ENCODE assay signal across 8 cellular contexts in genomic region chr16:8866118-8866883, GRCh38. TPM values are rescaled to one million over a fixed set of nuclear protein-coding genes. Genes with fewer than 3 reads are reported as not detected.
DNase-seq lines count a peak whose midpoint lies in the region; ATAC-seq and TF ChIP-seq lines count a peak whose summit lies in the region.

No MANE protein-coding gene starts in this region.

- no peaks in the 10 kb centered on the region for H3K9me3 Mint-ChIP-seq in activated T-cell treated with anti-CD3 and anti-CD28 coated beads, Interleukin-2, amount 50 U/mL, for 72 hours

- H3K9me3 ChIP-seq in liver (ENCODE audit: control insufficient read depth in 4 of 4, low read length in 3 of 4), result no peaks in the 10 kb centered on the region
- H3K9me3 ChIP-seq in thymus (ENCODE audit: control insufficient read depth), result no peaks in the 10 kb centered on the region

- no peak overlapping the region for H3K27ac Mint-ChIP-seq in activated T-cell treated with anti-CD3 and anti-CD28 coated beads, Interleukin-2, amount 50 U/mL, for 72 hours

- H3K9ac ChIP-seq in liver (ENCODE audit: low read depth in 1 of 2, low read length in 2 of 2), result peak overlapping the region; percentile 86 to 96

- no peak for ATAC-seq in activated T-cell treated with anti-CD3 and anti-CD28 coated beads, Interleukin-2, amount 50 U/mL, for 72 hours (replicated peaks in 1 of 2)
- ATAC-seq in HG02973 (IDR thresholded peaks at IDR 0.05; ENCODE audit: unreplicated experiment) (no peak), HG02970 (IDR thresholded peaks at IDR 0.05; ENCODE audit: low FRiP score, unreplicated experiment) (no peak)

- H3K27ac ChIP-seq in liver (ENCODE audit: low read depth in 1 of 2, low read length in 2 of 2) (peak overlapping the region; percentile 91 to 93), thymus (ENCODE audit: low read depth) (peak overlapping the region; percentile 15)

- TF ChIP-seq CTCF in cardiac fibroblast (IDR thresholded peaks at IDR 0.05; ENCODE audit: low read depth, low read length) (no peak), liver (IDR thresholded peaks at IDR 0.05; ENCODE audit: low read depth, low read length, missing input control) (no peak)

- H3K36me3 ChIP-seq in liver (ENCODE audit: control insufficient read depth in 4 of 4, insufficient read depth in 3 of 4, low read depth in 1 of 4, low read length in 3 of 4), result no peaks in the 10 kb centered on the region
- H3K36me3 ChIP-seq in thymus (ENCODE audit: control insufficient read depth, insufficient read depth), result peaks cover 16% of the 10 kb centered on the region

- H3K36me3 Mint-ChIP-seq in activated T-cell treated with anti-CD3 and anti-CD28 coated beads, Interleukin-2, amount 50 U/mL, for 72 hours (ENCODE audit: insufficient read depth in 2 of 2), result peaks cover 4 to 5% of the 10 kb centered on the region in 2 donors

- DNase-seq in activated T-cell treated with anti-CD3 and anti-CD28 coated beads, Interleukin-2, amount 50 U/mL, for 72 hours, result no peak
- DNase-seq in activated T-cell treated with anti-CD3 and anti-CD28 coated beads, Interleukin-2, amount 50 U/mL, for 1 hour, result no peak
- DNase-seq in cardiac fibroblast (ENCODE audit: low read depth in 2 of 2) (peak in 1 of 2 donors; percentile 75), A172 (ENCODE audit: low spot score) (no peak)

- H3K4me3 ChIP-seq in cardiac fibroblast (replicated peaks in 1 of 2; ENCODE audit: low read depth in 2 of 2, low read length in 2 of 2) (peak overlapping the region; percentile 79 to 81), liver (ENCODE audit: low read depth in 1 of 3, low read length in 3 of 3) (peak overlapping the region; percentile 71 to 95 (median 89)), thymus (ENCODE audit: low read length) (peak overlapping the region; percentile 81)

- 19% methylated on average over 30 of the region's 30 CpGs for WGBS in liver
- 87% methylated on average over 30 of the region's 30 CpGs for WGBS in thymus

- H3K27me3 ChIP-seq in liver (ENCODE audit: control insufficient read depth in 4 of 4, insufficient read depth in 4 of 4, low read length in 3 of 4), result no peaks in the 10 kb centered on the region
- no peaks in the 10 kb centered on the region for H3K27me3 ChIP-seq in thymus (ENCODE audit: control insufficient read depth, insufficient read depth)

- H3K4me3 Mint-ChIP-seq in activated T-cell treated with anti-CD3 and anti-CD28 coated beads, Interleukin-2, amount 50 U/mL, for 72 hours, result peak overlapping the region; percentile 85 to 87

- peaks cover 51% of the 10 kb centered on the region for H3K4me1 Mint-ChIP-seq in activated T-cell treated with anti-CD3 and anti-CD28 coated beads, Interleukin-2, amount 50 U/mL, for 72 hours (ENCODE audit: low read depth)

- no peak for TF ChIP-seq RAD21 in liver (IDR thresholded peaks at IDR 0.05)

- H3K4me1 ChIP-seq in liver (ENCODE audit: control insufficient read depth in 4 of 4, insufficient read depth in 4 of 4, low read length in 3 of 4) (peaks cover 33 to 75% (median 53%) of the 10 kb centered on the region in 4 donors), thymus (ENCODE audit: control insufficient read depth, insufficient read depth, low read length) (peaks cover 21% of the 10 kb centered on the region)

- no peaks in the 10 kb centered on the region for H3K27me3 Mint-ChIP-seq in activated T-cell treated with anti-CD3 and anti-CD28 coated beads, Interleukin-2, amount 50 U/mL, for 72 hours (ENCODE audit: low read depth)

TF ChIP-seq in liver, 16 proteins besides CTCF, POLR2A, EP300 and RAD21:
- TF ChIP-seq EGR1 (IDR thresholded peaks at IDR 0.05; ENCODE audit: low read depth in 2 of 2) (no peak), GABPA (IDR thresholded peaks at IDR 0.05 in 1 of 2, conservative IDR thresholded peaks at IDR 0.05 in 1 of 2) (no peak), HNF4A (conservative IDR thresholded peaks at IDR 0.05) (peak in 1 of 2 donors; percentile 20), SP1 (IDR thresholded peaks at IDR 0.05) (peak; percentile 19), YY1 (IDR thresholded peaks at IDR 0.05) (peak; percentile 12), RXRA (IDR thresholded peaks at IDR 0.05) (peak; percentile 38 to 50)

RNA-seq across cellular contexts. Expression of gene CARHSP1, which starts 2.5 kb away (rescaled TPM):
- total RNA-seq in activated T-cell treated with anti-CD3 and anti-CD28 coated beads, Interleukin-2, amount 50 U/mL, for 72 hours, result 10 to 100 TPM; 71.4 to 73.1 TPM
- 100 to 1,000 TPM in 1 of 2 donors, 10 to 100 TPM in 1; 81.2 to 162 TPM for total RNA-seq in liver
- 100 to 1,000 TPM in 1 of 2 donors, 10 to 100 TPM in 1; 96.9 to 141 TPM for polyA plus RNA-seq in liver
- polyA plus RNA-seq in thymus, result 100 TPM
- total RNA-seq in A172 (2014; rRNA removed; shearing (Covaris generic)), result 148 and 208 TPM in 2 replicates

RNA-seq across cellular contexts. Expression of gene LITAFD, which starts 15.8 kb away (rescaled TPM):
- total RNA-seq in activated T-cell treated with anti-CD3 and anti-CD28 coated beads, Interleukin-2, amount 50 U/mL, for 72 hours, result not detected
- total RNA-seq in liver, result not detected
- polyA plus RNA-seq in liver (not detected), thymus (not detected)
- not detected in 2 replicates for total RNA-seq in A172 (2014; rRNA removed; shearing (Covaris generic))
